ENCODE assay signal across 8 cellular contexts in the genomic region with DNA sequence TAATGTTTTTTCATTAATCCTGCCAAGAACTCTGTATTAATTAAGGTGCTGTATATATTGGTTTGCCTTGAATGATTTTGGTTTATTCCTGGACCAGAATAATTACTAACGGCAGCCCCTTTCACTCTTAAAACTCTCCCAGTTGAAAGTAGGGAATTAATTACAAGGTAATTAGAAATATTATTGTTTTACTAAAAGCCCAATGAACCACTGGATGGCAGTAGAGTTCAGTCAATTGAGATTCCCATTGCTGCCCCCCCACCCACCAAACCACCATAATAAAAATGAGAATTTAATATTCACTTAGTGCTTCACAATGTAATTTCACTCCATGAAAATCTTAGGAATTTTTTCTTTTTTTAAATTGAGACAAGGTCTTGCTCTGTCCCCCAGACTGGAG. TPM values are rescaled to one million over a fixed set of nuclear protein-coding genes. Genes with fewer than 3 reads are reported as not detected.
DNase-seq lines count a peak whose midpoint lies in the region; FAIRE-seq and TF ChIP-seq lines count a peak whose summit lies in the region.

No MANE protein-coding gene starts in this region.

- H3K36me3 Mint-ChIP-seq in astrocyte (ENCODE audit: low read depth, unreplicated experiment) = peaks cover 16% of the 10 kb centered on the region

- H3K4me2 ChIP-seq in MM.1S (ENCODE audit: low read depth, low read length) = no peak overlapping the region
- no peak overlapping the region for H3K4me2 ChIP-seq in astrocyte (ENCODE audit: low read length)

- H3K27ac ChIP-seq in MM.1S (ENCODE audit: low read length) = no peak overlapping the region
- no peak overlapping the region for H3K27ac ChIP-seq in astrocyte (ENCODE audit: low read depth, low read length)
- H3K27ac ChIP-seq in kidney (ENCODE audit: low read depth in 2 of 2, low read length in 2 of 2) = no peak overlapping the region
- H3K27ac ChIP-seq in transverse colon = no peak overlapping the region

- no peaks in the 10 kb centered on the region for H4K20me1 ChIP-seq in MM.1S (ENCODE audit: insufficient read depth, low read length)
- H4K20me1 ChIP-seq in astrocyte (ENCODE audit: insufficient read depth, low read length) = peaks cover 4% of the 10 kb centered on the region

- H3K4me1 Mint-ChIP-seq in astrocyte (ENCODE audit: low read depth, unreplicated experiment) = no peaks in the 10 kb centered on the region

- H3K9me2 ChIP-seq in MM.1S (replicated peaks; ENCODE audit: insufficient read depth, low read length) = no peaks in the 10 kb centered on the region

- H3K4me3 Mint-ChIP-seq in astrocyte (ENCODE audit: unreplicated experiment) = no peak overlapping the region

- TF ChIP-seq EP300 in transverse colon (IDR thresholded peaks at IDR 0.05; ENCODE audit: low read depth) = no peak

- H3K9ac ChIP-seq in MM.1S (ENCODE audit: low read length) = no peak overlapping the region
- H3K9ac ChIP-seq in astrocyte (ENCODE audit: low read length) = no peak overlapping the region
- H3K9ac ChIP-seq in kidney (ENCODE audit: low read length in 2 of 2) = no peak overlapping the region

- no peaks in the 10 kb centered on the region for H3K9me3 Mint-ChIP-seq in astrocyte (ENCODE audit: unreplicated experiment)

- no peaks in the 10 kb centered on the region for H3K27me3 ChIP-seq in MM.1S (replicated peaks; ENCODE audit: insufficient read depth, low read length)
- H3K27me3 ChIP-seq in astrocyte (ENCODE audit: insufficient read depth, low read length) = no peaks in the 10 kb centered on the region
- H3K27me3 ChIP-seq in transverse colon = no peaks in the 10 kb centered on the region

- no peaks in the 10 kb centered on the region for H3K79me2 ChIP-seq in MM.1S (ENCODE audit: low read length)
- no peaks in the 10 kb centered on the region for H3K79me2 ChIP-seq in astrocyte (ENCODE audit: insufficient read depth, low read length)

- no peaks in the 10 kb centered on the region for H3F3A ChIP-seq in MM.1S (ENCODE audit: insufficient read depth, low read length)

- H3K9me3 ChIP-seq in MM.1S (replicated peaks; ENCODE audit: insufficient read depth, low read length) (no peaks in the 10 kb centered on the region), astrocyte (ENCODE audit: insufficient read depth, low read depth, low read length) (no peaks in the 10 kb centered on the region), kidney (ENCODE audit: control insufficient read depth in 1 of 2, low read length in 2 of 2) (no peaks in the 10 kb centered on the region), transverse colon (no peaks in the 10 kb centered on the region)

- H3K27me3 Mint-ChIP-seq in astrocyte (ENCODE audit: low read depth, unreplicated experiment) = no peaks in the 10 kb centered on the region

- FAIRE-seq in astrocyte (lab: Jason Lieb, UNC) (no peak), kidney (lab: Jason Lieb, UNC) (no peak)

- no peak overlapping the region for H2AFZ ChIP-seq in MM.1S (ENCODE audit: low read length)
- H2AFZ ChIP-seq in astrocyte (ENCODE audit: low read depth, low read length) = no peak overlapping the region

- WGBS in transverse colon (ENCODE audit: low coverage in 1 of 2), 2 donors = 50 to 68% methylated on average over 1 of the region's 1 CpG

- DNase-seq in NCI-H1105 treated with DMSO at 0.1 percent for 48 hours (lab: John Stamatoyannopoulos, UW) (peak; percentile 13), NCI-H1105 (lab: John Stamatoyannopoulos, UW) (no peak), MM.1S (peak; percentile 21), astrocyte (ENCODE audit: low read depth) (no peak), kidney (no peak), transverse colon (no peak), H4 (ENCODE audit: low spot score) (no peak), cortex of kidney (lab: John Stamatoyannopoulos, UW) (no peak)

- H3K27ac Mint-ChIP-seq in astrocyte (ENCODE audit: unreplicated experiment) = no peak overlapping the region

- H3K4me1 ChIP-seq in MM.1S (ENCODE audit: low read length) (no peaks in the 10 kb centered on the region), astrocyte (ENCODE audit: insufficient read depth, low read length) (no peaks in the 10 kb centered on the region), kidney (ENCODE audit: control insufficient read depth in 1 of 2, insufficient read depth in 1 of 2, low read depth in 1 of 2, low read length in 2 of 2) (no peaks in the 10 kb centered on the region), transverse colon (no peaks in the 10 kb centered on the region)

- H3K36me3 ChIP-seq in MM.1S (replicated peaks; ENCODE audit: insufficient read depth, low read length) = no peaks in the 10 kb centered on the region
- peaks cover 46% of the 10 kb centered on the region for H3K36me3 ChIP-seq in astrocyte (ENCODE audit: insufficient read depth, low read length)
- peaks cover 17 to 45% of the 10 kb centered on the region in 2 donors for H3K36me3 ChIP-seq in kidney (ENCODE audit: control insufficient read depth in 1 of 2, insufficient read depth in 2 of 2, low read length in 2 of 2)
- H3K36me3 ChIP-seq in transverse colon = peaks cover 0 to 50% (median 22%) of the 10 kb centered on the region in 4 donors

- in situ Hi-C loops in transverse colon (cut with MboI; ENCODE audit: low pct_ligation_motif_present in 1 of 4, low pct_unique_long_range_greater_than_20kb in 1 of 4, low sequenced_read_pairs in 3 of 4) = loop anchor here in 1 of 4 donors (10.0 kb wide), 1 partner anchor 150 kb away; no protein-coding TSS in a partner anchor

- intact Hi-C loops in kidney (cut with DNase I) = no loop called here
- intact Hi-C loops in transverse colon (cut with DNase I; ENCODE audit: low total_unique reads) = no loop called here

- TF ChIP-seq CTCF in MM.1S (IDR thresholded peaks at IDR 0.05; ENCODE audit: low read length) = peak; percentile 29
- peak; percentile 59 for TF ChIP-seq CTCF in astrocyte (IDR thresholded peaks at IDR 0.05; ENCODE audit: insufficient read depth, low read depth, low read length)
- TF ChIP-seq CTCF in kidney (IDR thresholded peaks at IDR 0.05; ENCODE audit: borderline replicate concordance, extremely low read depth, insufficient read depth) = peak; percentile 49
- peak; percentile 36 to 48 (median 46) for TF ChIP-seq CTCF in transverse colon (IDR thresholded peaks at IDR 0.05)

- H3K4me3 ChIP-seq in MM.1S (ENCODE audit: low read length) (no peak overlapping the region), astrocyte (ENCODE audit: insufficient read depth, low read depth, low read length) (no peak overlapping the region), kidney (ENCODE audit: low read length in 2 of 2) (no peak overlapping the region), transverse colon (no peak overlapping the region)

- no peak for TF ChIP-seq POLR2A in transverse colon (IDR thresholded peaks at IDR 0.05)

RNA-seq across cellular contexts. Expression of gene WBP4, which starts 13.7 kb away (rescaled TPM):
- total RNA-seq in astrocyte (10.4 and 10.6 TPM in 2 replicates), kidney (9.9 TPM), transverse colon (10 to 100 TPM in 1 of 4 donors, 1 to 10 TPM in 3; 3.4 to 10.3 (median 8.3) TPM)
- polyA plus RNA-seq in kidney (ENCODE audit: insufficient read depth, low read depth, low replicate concordance) = 9.6 TPM
- 3.1 and 5.2 TPM in 2 replicates for total RNA-seq in H4 (2014; rRNA removed; shearing (Covaris generic))

RNA-seq across cellular contexts. Expression of gene ELF1, which starts 55.9 kb away (rescaled TPM):
- total RNA-seq in astrocyte (69.1 and 75.1 TPM in 2 replicates), kidney (95.1 TPM), transverse colon (100 to 1,000 TPM in 3 of 4 donors, 10 to 100 TPM in 1; 38.0 to 123 (median 105) TPM)
- polyA plus RNA-seq in kidney (ENCODE audit: insufficient read depth, low read depth, low replicate concordance) = 12.0 TPM
- total RNA-seq in H4 (2014; rRNA removed; shearing (Covaris generic)) = 17.3 and 18.1 TPM in 2 replicates

RNA-seq across cellular contexts. Expression of gene KBTBD6, which starts 57.6 kb away (rescaled TPM):
- total RNA-seq in astrocyte (8.5 and 9.6 TPM in 2 replicates), kidney (9.3 TPM), transverse colon (1 to 10 TPM in 3 of 4 donors, under 1 TPM in 1; 0.37 to 4.9 (median 2.1) TPM)
- polyA plus RNA-seq in kidney (ENCODE audit: insufficient read depth, low read depth, low replicate concordance) = 4.7 TPM
- total RNA-seq in H4 (2014; rRNA removed; shearing (Covaris generic)) = 3.7 and 5.2 TPM in 2 replicates

Comparison
In these comparisons a context has a peak if more than half of its experiments do, and no peak if none do; other contexts are left out.
1. DNase-seq: peak in NCI-H1105 treated with DMSO at 0.1 percent for 48 hours (single experiment) and MM.1S (single experiment); none in NCI-H1105 (single experiment), astrocyte (single experiment), kidney (single experiment), transverse colon (single experiment), H4 (single experiment) and cortex of kidney (single experiment).
2. Peak in every context shown above with its lines, with median percentiles within 50 percentile points of each other: CTCF ChIP-seq.